1 cellular context compared by ENCODE assay signal in genomic region chr19:8240274-8241229, GRCh38.
TF ChIP-seq lines count a peak whose summit lies in the region.

No MANE protein-coding gene starts in this region.

TF ChIP-seq in SK-N-SH, 30 proteins besides CTCF, POLR2A, EP300 and RAD21 (continued from another document):
- TF ChIP-seq IRF3 (IDR thresholded peaks at IDR 0.05; ENCODE audit: low read depth, low read length) (no peak), TEAD4 (IDR thresholded peaks at IDR 0.05; ENCODE audit: borderline replicate concordance, insufficient read depth) (no peak), SMC3 (IDR thresholded peaks at IDR 0.05; ENCODE audit: low read depth, low read length) (no peak), REST (IDR thresholded peaks at IDR 0.05; ENCODE audit: low read depth, low read length) (no peak), EZH2phosphoT487 (IDR thresholded peaks at IDR 0.05; ENCODE audit: borderline replicate concordance, low read depth) (no peak), NFIC (IDR thresholded peaks at IDR 0.05; ENCODE audit: borderline replicate concordance) (peak; percentile 87), GATA2 (CRISPR knock-in tag; IDR thresholded peaks at IDR 0.05) (peak; percentile 48; the same call in 1 of the 2 replicates)
- TF ChIP-seq, protein P1, sequence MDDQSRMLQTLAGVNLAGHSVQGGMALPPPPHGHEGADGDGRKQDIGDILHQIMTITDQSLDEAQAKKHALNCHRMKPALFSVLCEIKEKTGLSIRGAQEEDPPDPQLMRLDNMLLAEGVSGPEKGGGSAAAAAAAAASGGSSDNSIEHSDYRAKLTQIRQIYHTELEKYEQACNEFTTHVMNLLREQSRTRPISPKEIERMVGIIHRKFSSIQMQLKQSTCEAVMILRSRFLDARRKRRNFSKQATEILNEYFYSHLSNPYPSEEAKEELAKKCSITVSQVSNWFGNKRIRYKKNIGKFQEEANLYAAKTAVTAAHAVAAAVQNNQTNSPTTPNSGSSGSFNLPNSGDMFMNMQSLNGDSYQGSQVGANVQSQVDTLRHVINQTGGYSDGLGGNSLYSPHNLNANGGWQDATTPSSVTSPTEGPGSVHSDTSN (IDR thresholded peaks at IDR 0.05) = peak; percentile 32; the same call in 1 of the 2 replicates
